ENCODE assay signal across 12 cellular contexts in the genomic region with DNA sequence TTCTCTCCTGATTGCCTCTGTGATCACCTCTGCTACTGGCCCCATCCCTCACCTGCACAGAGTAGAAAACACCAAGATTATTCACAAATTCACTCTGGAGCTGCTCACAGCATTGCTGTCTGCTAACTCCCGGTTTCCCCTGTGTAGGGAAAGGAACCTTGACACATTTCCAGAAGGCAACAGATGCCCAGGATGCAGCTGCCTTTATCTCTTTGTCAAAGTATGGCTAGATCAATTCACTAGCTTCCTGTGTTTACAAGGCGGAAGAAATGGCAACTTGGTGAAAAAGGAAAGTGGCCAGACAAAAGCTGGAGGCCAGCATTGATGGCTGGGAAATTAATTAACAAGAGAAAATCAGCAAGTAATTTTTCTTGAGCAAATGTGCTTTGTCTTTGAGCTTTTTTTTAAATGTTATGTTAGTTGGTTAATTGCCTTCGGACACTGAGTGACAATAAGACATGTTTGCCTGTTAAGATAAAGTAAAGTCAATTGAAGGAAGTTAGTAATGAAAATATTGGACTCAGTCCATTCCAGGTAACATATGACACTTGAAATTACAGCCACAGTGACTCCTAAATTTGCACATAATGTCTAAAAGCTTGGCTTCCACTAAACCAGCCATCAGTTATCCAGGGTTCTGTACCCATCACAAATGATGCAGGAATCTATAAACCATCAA.
DNase-seq lines count a peak whose midpoint lies in the region; ATAC-seq, FAIRE-seq and TF ChIP-seq lines count a peak whose summit lies in the region.
"Had no signal": no experiment of that assay in that cellular context is flagged by ENCODE, and none has a peak within 500 bp of the region (broad histone marks: within the 10 kb centered on the region; RNA-seq: fewer than 3 reads in every experiment).

No MANE protein-coding gene starts in this region.

- TF ChIP-seq CTCF in endothelial cell (IDR thresholded peaks at IDR 0.05; ENCODE audit: unreplicated experiment): no peak
- TF ChIP-seq CTCF in MCF 10A (IDR thresholded peaks at IDR 0.05; ENCODE audit: unreplicated experiment): no peak

- CTCF ChIA-PET in MCF 10A (lab: Yijun Ruan, JAX): interaction anchor here (0.7 kb wide), 1 partner anchor 9 kb away, joined by 3 read pairs; no protein-coding TSS in a partner anchor

- no peak for TF ChIP-seq POLR2A in H54 (IDR thresholded peaks at IDR 0.05; ENCODE audit: low read depth, low read length)

- no peak for FAIRE-seq in H54 (lab: Jason Lieb, UNC)
- FAIRE-seq: G401.6, K562 had no signal

- H3K4me3 Mint-ChIP-seq in endothelial cell (ENCODE audit: unreplicated experiment) (no peak overlapping the region), MCF 10A (ENCODE audit: unreplicated experiment) (no peak overlapping the region)
- no peak overlapping the region for H3K4me3 Mint-ChIP-seq in activated T-helper 2 cell treated with anti-CD3 and anti-CD28 coated beads, Interferon-gamma antibody, Interleukin-2, Interleukin-4, amounts not matched to agents 10 μg/mL and 5 μg/mL and 100 μg/mL, durations not matched to agents 14 hours and 24 hours and 36 hours (ENCODE audit: low read depth)

- peak; percentile 19 to 57 for ATAC-seq in left cardiac atrium
- ATAC-seq: HCT116, K562 had no signal

- BruUV-seq in MCF 10A (replicated peaks; lab: Mats Ljungman, UMichigan): no TSS peak

- H3K36me3 Mint-ChIP-seq in endothelial cell (ENCODE audit: low read depth, unreplicated experiment) (no peaks in the 10 kb centered on the region), MCF 10A (ENCODE audit: insufficient read depth, unreplicated experiment) (no peaks in the 10 kb centered on the region)
- no peaks in the 10 kb centered on the region for H3K36me3 Mint-ChIP-seq in activated T-helper 2 cell treated with anti-CD3 and anti-CD28 coated beads, Interferon-gamma antibody, Interleukin-2, Interleukin-4, amounts not matched to agents 10 μg/mL and 5 μg/mL and 100 μg/mL, durations not matched to agents 14 hours and 24 hours and 36 hours (ENCODE audit: low read depth)

- DNase-seq in left cardiac atrium: no peak
- DNase-seq in cardiac septum (ENCODE audit: low spot score): no peak
- DNase-seq in RPMI7951 (ENCODE audit: low read depth): peak; percentile 20
- DNase-seq in endothelial cell (ENCODE audit: low spot score): peak; percentile 52
- DNase-seq in H54 (ENCODE audit: insufficient read length, low spot score): no peak
- DNase-seq in activated T-helper 2 cell treated with anti-CD3 and anti-CD28 coated beads, Interferon-gamma antibody, Interleukin-2, Interleukin-4, amounts not matched to agents 10 μg/mL and 5 μg/mL and 100 μg/mL, durations not matched to agents 14 hours and 24 hours and 36 hours (ENCODE audit: low spot score): no peak
- no peak for DNase-seq in MCF 10A (ENCODE audit: unreplicated experiment)
- DNase-seq: Caco-2, DND-41 had no signal

- peak overlapping the region; percentile 95 for H3K27ac Mint-ChIP-seq in endothelial cell (ENCODE audit: unreplicated experiment)
- H3K27ac Mint-ChIP-seq in activated T-helper 2 cell treated with anti-CD3 and anti-CD28 coated beads, Interferon-gamma antibody, Interleukin-2, Interleukin-4, amounts not matched to agents 10 μg/mL and 5 μg/mL and 100 μg/mL, durations not matched to agents 14 hours and 24 hours and 36 hours: no peak overlapping the region
- no peak overlapping the region for H3K27ac Mint-ChIP-seq in MCF 10A (ENCODE audit: low read depth, unreplicated experiment)

- POLR2A ChIA-PET in MCF 10A (lab: Yijun Ruan, JAX): no interaction called here

- H3K27me3 Mint-ChIP-seq in endothelial cell (ENCODE audit: unreplicated experiment) (peaks cover 8% of the 10 kb centered on the region), MCF 10A (ENCODE audit: insufficient read depth, unreplicated experiment) (no peaks in the 10 kb centered on the region)
- H3K27me3 Mint-ChIP-seq in activated T-helper 2 cell treated with anti-CD3 and anti-CD28 coated beads, Interferon-gamma antibody, Interleukin-2, Interleukin-4, amounts not matched to agents 10 μg/mL and 5 μg/mL and 100 μg/mL, durations not matched to agents 14 hours and 24 hours and 36 hours (ENCODE audit: low read depth): no peaks in the 10 kb centered on the region

- H3K4me1 Mint-ChIP-seq in endothelial cell (ENCODE audit: unreplicated experiment) (peaks cover 45% of the 10 kb centered on the region), MCF 10A (ENCODE audit: insufficient read depth, unreplicated experiment) (no peaks in the 10 kb centered on the region)
- H3K4me1 Mint-ChIP-seq in activated T-helper 2 cell treated with anti-CD3 and anti-CD28 coated beads, Interferon-gamma antibody, Interleukin-2, Interleukin-4, amounts not matched to agents 10 μg/mL and 5 μg/mL and 100 μg/mL, durations not matched to agents 14 hours and 24 hours and 36 hours (ENCODE audit: low read depth): no peaks in the 10 kb centered on the region

- intact Hi-C loops in left cardiac atrium (cut with DNase I): no loop called here
- intact Hi-C loops in cardiac septum (cut with DNase I): no loop called here
- intact Hi-C loops in activated T-helper 2 cell treated with anti-CD3 and anti-CD28 coated beads, Interferon-gamma antibody, Interleukin-2, Interleukin-4, amounts not matched to agents 10 μg/mL and 5 μg/mL and 100 μg/mL, durations not matched to agents 14 hours and 24 hours and 36 hours (cut with micrococcal nuclease): no loop called here
- intact Hi-C loops in MCF 10A (cut with micrococcal nuclease): no loop called here

- no peaks in the 10 kb centered on the region for H3K9me3 Mint-ChIP-seq in endothelial cell (ENCODE audit: unreplicated experiment)
- peaks cover 15% of the 10 kb centered on the region for H3K9me3 Mint-ChIP-seq in activated T-helper 2 cell treated with anti-CD3 and anti-CD28 coated beads, Interferon-gamma antibody, Interleukin-2, Interleukin-4, amounts not matched to agents 10 μg/mL and 5 μg/mL and 100 μg/mL, durations not matched to agents 14 hours and 24 hours and 36 hours
- no peaks in the 10 kb centered on the region for H3K9me3 Mint-ChIP-seq in MCF 10A (ENCODE audit: unreplicated experiment)

Comparison
In these comparisons a context has a peak if more than half of its experiments do, and no peak if none do; other contexts are left out.
1. DNase-seq: peak in RPMI7951 (single experiment) and endothelial cell (single experiment); none in left cardiac atrium (single experiment), cardiac septum (single experiment), H54 (single experiment), activated T-helper 2 cell treated with anti-CD3 and anti-CD28 coated beads, Interferon-gamma antibody, Interleukin-2, Interleukin-4, amounts not matched to agents 10 μg/mL and 5 μg/mL and 100 μg/mL, durations not matched to agents 14 hours and 24 hours and 36 hours (single experiment) and MCF 10A (single experiment).